ENCODE assay signal across 9 cellular contexts in genomic region chr12:92995258-92995905, GRCh38.
DNase-seq lines count a peak whose midpoint lies in the region; ATAC-seq and TF ChIP-seq lines count a peak whose summit lies in the region.
"Had no signal": no experiment of that assay in that cellular context is flagged by ENCODE, and none has a peak within 500 bp of the region (broad histone marks: within the 10 kb centered on the region; RNA-seq: fewer than 3 reads in every experiment).

No MANE protein-coding gene starts in this region.

- no peak overlapping the region for H3K4me3 ChIP-seq in adrenal gland

- H2BK5ac ChIP-seq in H9 (ENCODE audit: insufficient read length, low read length), result no peak overlapping the region

- H3K36me3 ChIP-seq in adrenal gland (replicated peaks in 1 of 2), result no peaks in the 10 kb centered on the region

- no peaks in the 10 kb centered on the region for H3K79me1 ChIP-seq in H9 (ENCODE audit: insufficient read depth, low read depth, low read length, poor library complexity, severe bottlenecking)

- no peak overlapping the region for H3K27ac ChIP-seq in H9 (ENCODE audit: insufficient read length, low read depth, low read length)
- no peak overlapping the region for H3K27ac ChIP-seq in adrenal gland

- H3K23ac ChIP-seq in H9 (ENCODE audit: insufficient read length, low read depth, low read length), result no peak overlapping the region

- intact Hi-C loops in Right ventricle myocardium inferior (cut with DNase I), result no loop called here
- intact Hi-C loops in adrenal gland (cut with DNase I), result loop anchor here in 1 of 2 donors (10.0 kb wide), 1 partner anchor 169 kb away; no protein-coding TSS in a partner anchor

- H4K91ac ChIP-seq in H9 (ENCODE audit: insufficient read length, low read depth, low read length), result no peak overlapping the region

- no peaks in the 10 kb centered on the region for H3K23me2 ChIP-seq in H9 (ENCODE audit: insufficient read length, low read depth, low read length, poor library complexity, severe bottlenecking)

- no peak overlapping the region for H2BK120ac ChIP-seq in H9 (ENCODE audit: low read depth, low read length, poor library complexity, severe bottlenecking)

- no peaks in the 10 kb centered on the region for H3K79me2 ChIP-seq in H9 (ENCODE audit: insufficient read depth, low read length)

- H2AK5ac ChIP-seq in H9 (ENCODE audit: insufficient read length, low read length), result no peak overlapping the region

- H4K8ac ChIP-seq in H9 (replicated peaks; ENCODE audit: insufficient read length, low read depth, low read length), result no peak overlapping the region

- WGBS in H9 (ENCODE audit: extremely low coverage, insufficient read length, low lambda C conversion rate), result no CpG with 5 or more reads among the region's 7 CpGs
- WGBS in adrenal gland, 4 donors, result 82 to 86% (median 85%) methylated on average over 7 of the region's 7 CpGs

- H3K36me3 Mint-ChIP-seq in IgD-negative memory B cell, result peaks cover 6% of the 10 kb centered on the region
- H3K36me3 Mint-ChIP-seq in H9 (ENCODE audit: insufficient read depth in 1 of 3, low read depth in 3 of 3), result peaks cover 0 to 7% (median 0%) of the 10 kb centered on the region in 3 experiments; a peak in 2 of 7 replicates

- CTCF ChIA-PET in GM10248 (lab: Yijun Ruan, JAX), result interaction anchor here (0.7 to 2.5 kb wide), 5 partner anchors 8 to 424 kb away, joined by 3 to 12 read pairs (median 7); no protein-coding TSS in a partner anchor

- no peak overlapping the region for H3K14ac ChIP-seq in H9 (ENCODE audit: insufficient read depth, low read length)

- H3K27me3 ChIP-seq in H9 (ENCODE audit: insufficient read depth, low read length) (no peaks in the 10 kb centered on the region), adrenal gland (no peaks in the 10 kb centered on the region)

- no peak overlapping the region for H2BK15ac ChIP-seq in H9 (ENCODE audit: low read depth, low read length)

- H3K4me3 Mint-ChIP-seq in IgD-negative memory B cell, result peak overlapping the region; percentile 22 to 83 (median 45)
- no peak overlapping the region for H3K4me3 Mint-ChIP-seq in H9

- no peak overlapping the region for H3K4ac ChIP-seq in H9 (ENCODE audit: low read depth, low read length)

- POLR2A ChIA-PET in GM10248 (lab: Yijun Ruan, JAX), result no interaction called here

- no peaks in the 10 kb centered on the region for H3K4me1 ChIP-seq in H9 (ENCODE audit: insufficient read depth, low read length)
- H3K4me1 ChIP-seq in adrenal gland (replicated peaks in 1 of 2), result no peaks in the 10 kb centered on the region

- no peak overlapping the region for H3K9ac ChIP-seq in H9 (ENCODE audit: extremely low read depth, insufficient read length, low read length)

- H3K4me1 Mint-ChIP-seq in IgD-negative memory B cell (peaks cover 19 to 26% (median 19%) of the 10 kb centered on the region in 3 donors), H9 (peaks cover 0 to 6% of the 10 kb centered on the region in 2 experiments; a peak in 1 of 4 replicates)

- no peak overlapping the region for H3K18ac ChIP-seq in H9 (ENCODE audit: insufficient read length, low read depth, low read length)

- H3K56ac ChIP-seq in H9 (ENCODE audit: insufficient read length, low read depth, low read length), result no peak overlapping the region

- TF ChIP-seq CTCF in GM10248 (IDR thresholded peaks at IDR 0.05; ENCODE audit: control extremely low read depth, extremely low read depth, low read depth, missing control alignments) (no peak), H9 (conservative IDR thresholded peaks at IDR 0.05) (no peak), adrenal gland (IDR thresholded peaks at IDR 0.05) (no peak)

- H3K27me3 Mint-ChIP-seq in IgD-negative memory B cell, result no peaks in the 10 kb centered on the region
- H3K27me3 Mint-ChIP-seq in H9 (ENCODE audit: low read depth), result no peaks in the 10 kb centered on the region

- H3K9me3 ChIP-seq in H9 (ENCODE audit: control insufficient read depth, low read depth, low read length) (peaks cover 6% of the 10 kb centered on the region), adrenal gland (replicated peaks in 1 of 3) (no peaks in the 10 kb centered on the region)

- no peak overlapping the region for H2BK12ac ChIP-seq in H9 (ENCODE audit: insufficient read length, low read depth, low read length)

- DNase-seq in GM10248 (ENCODE audit: extremely low spot score) (peak; percentile 38), Right ventricle myocardium inferior (ENCODE audit: missing footprints) (no peak), H9 (no peak), HuH-7 (ENCODE audit: low spot score) (no peak), adrenal gland (no peak)
- DNase-seq: NCI-H2081 treated with DMSO at 0.1 percent for 48 hours had no signal

- H4K5ac ChIP-seq in H9 (ENCODE audit: insufficient read length, low read depth, low read length), result no peak overlapping the region

- H3T11ph ChIP-seq in H9 (ENCODE audit: low read length), result no peak overlapping the region

- no peak for TF ChIP-seq POLR2A in adrenal gland (IDR thresholded peaks at IDR 0.05)

- H4K20me1 ChIP-seq in H9 (ENCODE audit: control insufficient read depth, insufficient read depth, insufficient read length), result no peaks in the 10 kb centered on the region

- peaks cover 0 to 3% (median 1%) of the 10 kb centered on the region in 3 donors for H3K9me3 Mint-ChIP-seq in IgD-negative memory B cell
- peaks cover 7% of the 10 kb centered on the region in 2 experiments for H3K9me3 Mint-ChIP-seq in H9

- H3K27ac Mint-ChIP-seq in IgD-negative memory B cell (peak overlapping the region; percentile 50 to 76 (median 70)), H9 (no peak overlapping the region)

- H2BK20ac ChIP-seq in H9 (ENCODE audit: low read depth, low read length, poor library complexity, severe bottlenecking), result no peak overlapping the region

- H3K4me2 ChIP-seq in H9 (ENCODE audit: insufficient read depth, insufficient read length, low read length), result no peak overlapping the region

- no peak overlapping the region for H2AFZ ChIP-seq in H9 (ENCODE audit: low read length)

- ATAC-seq in GM19397 (IDR thresholded peaks at IDR 0.05; ENCODE audit: unreplicated experiment) (peak; percentile 90), HG02884 (IDR thresholded peaks at IDR 0.05; ENCODE audit: unreplicated experiment) (peak; percentile 76), Right ventricle myocardium inferior (no peak)

Comparison
In these comparisons a context has a peak if more than half of its experiments do, and no peak if none do; other contexts are left out.
1. H3K27ac Mint-ChIP-seq: peak in IgD-negative memory B cell (3 of 3); none in H9 (0 of 3).
2. H3K4me3 Mint-ChIP-seq: peak in IgD-negative memory B cell (4 of 4); none in H9 (0 of 2).